1 cellular context compared by ENCODE assay signal in the genomic region with DNA sequence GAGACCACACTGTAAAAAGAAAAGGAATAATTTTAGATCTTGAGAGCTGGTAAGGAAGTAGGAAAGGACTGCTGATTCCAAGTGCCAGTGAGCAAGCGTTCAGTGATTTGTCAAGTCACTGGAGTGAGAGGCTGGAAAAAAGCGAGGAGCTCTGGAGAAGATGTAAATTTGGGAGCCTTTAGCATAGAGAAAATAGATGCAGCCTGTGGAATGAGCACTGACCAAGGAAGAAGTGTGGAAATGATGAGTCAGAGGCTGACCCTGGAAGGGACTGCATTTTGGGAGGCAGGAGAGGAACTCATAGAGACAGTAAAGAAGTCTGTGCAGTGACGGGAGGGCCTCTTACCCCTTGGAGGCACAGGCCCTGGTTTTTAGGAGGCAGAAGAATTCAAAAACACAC.
TF ChIP-seq lines count a peak whose summit lies in the region.

No MANE protein-coding gene starts in this region.

TF ChIP-seq in SK-N-SH, 30 proteins besides CTCF, POLR2A, EP300 and RAD21 (continued from another document):
- TF ChIP-seq PBX3 (IDR thresholded peaks at IDR 0.05) = peak; percentile 36; the same call in 1 of the 2 replicates
- no peak for TF ChIP-seq POLR2AphosphoS5 (IDR thresholded peaks at IDR 0.05; ENCODE audit: low read depth, low read length)
- TF ChIP-seq, protein P1, sequence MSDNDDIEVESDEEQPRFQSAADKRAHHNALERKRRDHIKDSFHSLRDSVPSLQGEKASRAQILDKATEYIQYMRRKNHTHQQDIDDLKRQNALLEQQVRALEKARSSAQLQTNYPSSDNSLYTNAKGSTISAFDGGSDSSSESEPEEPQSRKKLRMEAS (IDR thresholded peaks at IDR 0.05; ENCODE audit: low read depth) = no peak
- no peak for TF ChIP-seq RCOR1 (IDR thresholded peaks at IDR 0.05; ENCODE audit: low read length)
- TF ChIP-seq RXRA (IDR thresholded peaks at IDR 0.05; ENCODE audit: borderline replicate concordance, low read depth) = no peak
- TF ChIP-seq FOSL2 (IDR thresholded peaks at IDR 0.05; ENCODE audit: borderline replicate concordance, low read depth) = peak; percentile 50; the same call in 1 of the 2 replicates
- no peak for TF ChIP-seq GATA2 (CRISPR knock-in tag; IDR thresholded peaks at IDR 0.05)
- no peak for TF ChIP-seq REST (IDR thresholded peaks at IDR 0.05; ENCODE audit: low read depth, low read length)
- TF ChIP-seq CHD2 (IDR thresholded peaks at IDR 0.05; ENCODE audit: low read length, partially characterized antibody) = no peak
- TF ChIP-seq, protein P2, sequence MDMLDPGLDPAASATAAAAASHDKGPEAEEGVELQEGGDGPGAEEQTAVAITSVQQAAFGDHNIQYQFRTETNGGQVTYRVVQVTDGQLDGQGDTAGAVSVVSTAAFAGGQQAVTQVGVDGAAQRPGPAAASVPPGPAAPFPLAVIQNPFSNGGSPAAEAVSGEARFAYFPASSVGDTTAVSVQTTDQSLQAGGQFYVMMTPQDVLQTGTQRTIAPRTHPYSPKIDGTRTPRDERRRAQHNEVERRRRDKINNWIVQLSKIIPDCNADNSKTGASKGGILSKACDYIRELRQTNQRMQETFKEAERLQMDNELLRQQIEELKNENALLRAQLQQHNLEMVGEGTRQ (IDR thresholded peaks at IDR 0.05; ENCODE audit: borderline replicate concordance, low read depth, low read length) = no peak
